ENCODE assay signal across 7 cellular contexts in genomic region chr10:43228783-43229207, GRCh38. TPM values are rescaled to one million over a fixed set of nuclear protein-coding genes. Genes with fewer than 3 reads are reported as not detected.
DNase-seq lines count a peak whose midpoint lies in the region; ATAC-seq and TF ChIP-seq lines count a peak whose summit lies in the region.

No MANE protein-coding gene starts in this region.

- DNase-seq in kidney epithelial cell (ENCODE audit: low read depth), result no peak
- peak in 1 of 2 donors; percentile 9 for DNase-seq in stimulated activated naive CD8-positive, alpha-beta T cell treated with anti-CD3 and anti-CD28 coated beads, Interleukin-15, amount 100 ng/mL, for 72 hours
- no peak for DNase-seq in KG1 (lab: John Stamatoyannopoulos, UW)
- no peak for DNase-seq in NCI-H1105 (lab: John Stamatoyannopoulos, UW)

- peak overlapping the region; percentile 30 for H3K4me3 ChIP-seq in kidney epithelial cell (ENCODE audit: low read depth, low read length)

- H3K4me3 Mint-ChIP-seq in IgD-negative memory B cell, result peak overlapping the region in 3 of 4 donors; percentile 72 to 90 (median 72)
- H3K4me3 Mint-ChIP-seq in activated T-helper 17 cell treated with anti-CD3 and anti-CD28 coated beads, Interleukin-2, amount 50 U/mL, for 72 hours, result peak overlapping the region; percentile 81
- peak overlapping the region; percentile 78 to 87 for H3K4me3 Mint-ChIP-seq in stimulated activated naive CD8-positive, alpha-beta T cell treated with anti-CD3 and anti-CD28 coated beads, Interleukin-15, amount 100 ng/mL, for 72 hours

- ATAC-seq in activated T-helper 17 cell treated with anti-CD3 and anti-CD28 coated beads, Interleukin-2, amount 50 U/mL, for 72 hours (replicated peaks), result peak; percentile 10
- no peak for ATAC-seq in stimulated activated naive CD8-positive, alpha-beta T cell treated with anti-CD3 and anti-CD28 coated beads, Interleukin-15, amount 100 ng/mL, for 72 hours
- ATAC-seq in GM21447 (IDR thresholded peaks at IDR 0.05; ENCODE audit: unreplicated experiment), result no peak

- TF ChIP-seq CTCF in kidney epithelial cell (IDR thresholded peaks at IDR 0.05; ENCODE audit: insufficient read depth, low read length, poor library complexity, severe bottlenecking), result no peak

- no peaks in the 10 kb centered on the region for H3K36me3 ChIP-seq in kidney epithelial cell (ENCODE audit: control insufficient read depth, insufficient read depth, low read length)

- H3K36me3 Mint-ChIP-seq in IgD-negative memory B cell, result no peaks in the 10 kb centered on the region
- no peaks in the 10 kb centered on the region for H3K36me3 Mint-ChIP-seq in activated T-helper 17 cell treated with anti-CD3 and anti-CD28 coated beads, Interleukin-2, amount 50 U/mL, for 72 hours (ENCODE audit: low read depth)

- H3K27ac Mint-ChIP-seq in IgD-negative memory B cell, result no peak overlapping the region
- peak overlapping the region; percentile 25 for H3K27ac Mint-ChIP-seq in activated T-helper 17 cell treated with anti-CD3 and anti-CD28 coated beads, Interleukin-2, amount 50 U/mL, for 72 hours
- H3K27ac Mint-ChIP-seq in stimulated activated naive CD8-positive, alpha-beta T cell treated with anti-CD3 and anti-CD28 coated beads, Interleukin-15, amount 100 ng/mL, for 72 hours, result peak overlapping the region in 1 of 2 donors; percentile 27

- peaks cover 59% of the 10 kb centered on the region for H3K27me3 ChIP-seq in kidney epithelial cell (ENCODE audit: control insufficient read depth, insufficient read depth, low read length)

- H3K9me3 Mint-ChIP-seq in IgD-negative memory B cell, result no peaks in the 10 kb centered on the region
- H3K9me3 Mint-ChIP-seq in activated T-helper 17 cell treated with anti-CD3 and anti-CD28 coated beads, Interleukin-2, amount 50 U/mL, for 72 hours, result no peaks in the 10 kb centered on the region
- no peaks in the 10 kb centered on the region for H3K9me3 Mint-ChIP-seq in stimulated activated naive CD8-positive, alpha-beta T cell treated with anti-CD3 and anti-CD28 coated beads, Interleukin-15, amount 100 ng/mL, for 72 hours

- peaks cover 11 to 18% (median 15%) of the 10 kb centered on the region in 3 donors for H3K4me1 Mint-ChIP-seq in IgD-negative memory B cell
- peaks cover 25% of the 10 kb centered on the region for H3K4me1 Mint-ChIP-seq in activated T-helper 17 cell treated with anti-CD3 and anti-CD28 coated beads, Interleukin-2, amount 50 U/mL, for 72 hours
- H3K4me1 Mint-ChIP-seq in stimulated activated naive CD8-positive, alpha-beta T cell treated with anti-CD3 and anti-CD28 coated beads, Interleukin-15, amount 100 ng/mL, for 72 hours, result peaks cover 63% of the 10 kb centered on the region

- peaks cover 33% of the 10 kb centered on the region for H3K27me3 Mint-ChIP-seq in IgD-negative memory B cell
- peaks cover 6% of the 10 kb centered on the region for H3K27me3 Mint-ChIP-seq in activated T-helper 17 cell treated with anti-CD3 and anti-CD28 coated beads, Interleukin-2, amount 50 U/mL, for 72 hours
- H3K27me3 Mint-ChIP-seq in stimulated activated naive CD8-positive, alpha-beta T cell treated with anti-CD3 and anti-CD28 coated beads, Interleukin-15, amount 100 ng/mL, for 72 hours, result peaks cover 26% of the 10 kb centered on the region

RNA-seq across cellular contexts. Expression of gene RASGEF1A, which starts 38.1 kb away (rescaled TPM):
- 0.86 TPM for polyA plus RNA-seq in IgD-negative memory B cell
- total RNA-seq in activated T-helper 17 cell treated with anti-CD3 and anti-CD28 coated beads, Interleukin-2, amount 50 U/mL, for 72 hours, result 1 to 10 TPM; 2.1 to 2.5 TPM
- 2.1 and 3.6 TPM in 2 replicates for total RNA-seq in kidney epithelial cell
